1 cellular context compared by ENCODE assay signal in the genomic region with DNA sequence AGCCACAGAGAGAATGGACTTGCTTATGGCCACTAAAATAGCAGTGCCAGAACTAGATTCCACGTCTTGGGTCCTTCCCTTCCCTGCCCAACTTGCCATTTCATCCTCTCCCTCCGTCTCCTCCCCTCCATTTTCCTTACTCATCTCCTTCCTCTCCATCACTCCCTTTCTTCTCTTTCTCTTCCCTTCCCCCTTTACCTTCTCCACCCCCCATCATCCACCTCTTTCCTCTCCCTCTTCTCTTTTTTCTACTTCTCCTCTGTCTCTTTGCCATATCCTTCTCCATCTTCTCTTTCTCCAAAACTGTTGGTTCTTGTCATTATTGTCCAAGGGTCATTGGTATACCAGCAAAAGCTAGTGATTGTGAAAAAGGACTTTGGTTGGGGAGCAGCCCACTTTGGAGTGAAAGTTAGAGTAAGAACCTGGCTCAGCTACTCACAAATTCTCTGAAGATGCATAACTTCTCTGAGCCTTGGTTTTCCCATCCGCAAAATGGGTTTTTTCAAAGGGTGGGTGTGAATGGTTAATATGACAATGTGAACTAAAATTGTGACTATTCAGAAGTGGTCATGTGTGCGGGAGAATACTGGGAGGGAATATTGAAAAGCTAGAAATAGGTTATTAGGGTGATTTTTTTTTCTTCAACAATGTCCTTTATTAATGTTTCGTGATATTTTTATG.
TF ChIP-seq lines count a peak whose summit lies in the region.

No MANE protein-coding gene starts in this region.

TF ChIP-seq in GM12878, 131 proteins besides CTCF, POLR2A, EP300 and RAD21 (continued from another document):
- TF ChIP-seq POLR2AphosphoS2 (IDR thresholded peaks at IDR 0.05; ENCODE audit: low read depth, low read length) (no peak), RUNX3 (IDR thresholded peaks at IDR 0.05; ENCODE audit: low read length) (no peak), SMARCA5 (IDR thresholded peaks at IDR 0.05) (no peak), SREBF2 (IDR thresholded peaks at IDR 0.05; ENCODE audit: low read length) (no peak), ETV6 (conservative IDR thresholded peaks at IDR 0.05 in 1 of 2, IDR thresholded peaks at IDR 0.05 in 1 of 2; ENCODE audit: borderline replicate concordance in 1 of 2, low read depth in 1 of 2) (no peak), ZNF207 (IDR thresholded peaks at IDR 0.05; ENCODE audit: borderline replicate concordance) (no peak), TAF1 (IDR thresholded peaks at IDR 0.05; ENCODE audit: borderline replicate concordance, low read depth, low read length) (no peak)
- TF ChIP-seq, protein P1, sequence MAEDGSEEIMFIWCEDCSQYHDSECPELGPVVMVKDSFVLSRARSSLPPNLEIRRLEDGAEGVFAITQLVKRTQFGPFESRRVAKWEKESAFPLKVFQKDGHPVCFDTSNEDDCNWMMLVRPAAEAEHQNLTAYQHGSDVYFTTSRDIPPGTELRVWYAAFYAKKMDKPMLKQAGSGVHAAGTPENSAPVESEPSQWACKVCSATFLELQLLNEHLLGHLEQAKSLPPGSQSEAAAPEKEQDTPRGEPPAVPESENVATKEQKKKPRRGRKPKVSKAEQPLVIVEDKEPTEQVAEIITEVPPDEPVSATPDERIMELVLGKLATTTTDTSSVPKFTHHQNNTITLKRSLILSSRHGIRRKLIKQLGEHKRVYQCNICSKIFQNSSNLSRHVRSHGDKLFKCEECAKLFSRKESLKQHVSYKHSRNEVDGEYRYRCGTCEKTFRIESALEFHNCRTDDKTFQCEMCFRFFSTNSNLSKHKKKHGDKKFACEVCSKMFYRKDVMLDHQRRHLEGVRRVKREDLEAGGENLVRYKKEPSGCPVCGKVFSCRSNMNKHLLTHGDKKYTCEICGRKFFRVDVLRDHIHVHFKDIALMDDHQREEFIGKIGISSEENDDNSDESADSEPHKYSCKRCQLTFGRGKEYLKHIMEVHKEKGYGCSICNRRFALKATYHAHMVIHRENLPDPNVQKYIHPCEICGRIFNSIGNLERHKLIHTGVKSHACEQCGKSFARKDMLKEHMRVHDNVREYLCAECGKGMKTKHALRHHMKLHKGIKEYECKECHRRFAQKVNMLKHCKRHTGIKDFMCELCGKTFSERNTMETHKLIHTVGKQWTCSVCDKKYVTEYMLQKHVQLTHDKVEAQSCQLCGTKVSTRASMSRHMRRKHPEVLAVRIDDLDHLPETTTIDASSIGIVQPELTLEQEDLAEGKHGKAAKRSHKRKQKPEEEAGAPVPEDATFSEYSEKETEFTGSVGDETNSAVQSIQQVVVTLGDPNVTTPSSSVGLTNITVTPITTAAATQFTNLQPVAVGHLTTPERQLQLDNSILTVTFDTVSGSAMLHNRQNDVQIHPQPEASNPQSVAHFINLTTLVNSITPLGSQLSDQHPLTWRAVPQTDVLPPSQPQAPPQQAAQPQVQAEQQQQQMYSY (CRISPR knock-in tag; IDR thresholded peaks at IDR 0.05): no peak
